In the genomic region with DNA sequence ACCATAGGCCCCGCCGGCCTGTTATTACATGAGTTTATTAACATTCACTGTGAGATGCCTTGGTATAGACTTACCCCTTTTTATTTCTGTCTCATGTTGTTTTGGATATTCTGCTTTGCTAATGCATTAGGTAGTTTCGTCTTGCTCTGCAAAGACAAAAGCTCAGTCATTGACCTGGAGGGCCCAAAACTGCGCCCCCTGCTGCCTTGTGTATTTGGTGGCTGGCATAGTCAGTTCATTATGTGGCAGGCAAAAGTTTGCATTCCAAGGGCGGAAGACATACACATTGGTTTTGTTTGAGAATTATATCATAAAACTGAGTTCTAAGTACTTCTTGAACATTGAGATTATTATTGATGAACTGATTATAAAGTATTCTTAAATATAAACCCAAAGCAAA, we compare ENCODE assay signal across 8 cellular contexts.
DNase-seq lines count a peak whose midpoint lies in the region; ATAC-seq, FAIRE-seq and TF ChIP-seq lines count a peak whose summit lies in the region.

No MANE protein-coding gene starts in this region.

- H3K9me3 ChIP-seq in NT2/D1 (ENCODE audit: insufficient read depth, low read length) (no peaks in the 10 kb centered on the region), kidney (ENCODE audit: control insufficient read depth in 1 of 2, low read length in 2 of 2) (no peaks in the 10 kb centered on the region)

- no peak overlapping the region for H3K4me3 ChIP-seq in NT2/D1 (ENCODE audit: insufficient read length, low read depth)
- H3K4me3 ChIP-seq in kidney (ENCODE audit: low read length in 2 of 2) = no peak overlapping the region

- no peaks in the 10 kb centered on the region for H3K36me3 Mint-ChIP-seq in activated naive CD4-positive, alpha-beta T cell treated with anti-CD3 and anti-CD28 coated beads for 36 hours (ENCODE audit: low read depth)

- ATAC-seq in stimulated activated naive CD8-positive, alpha-beta T cell treated with anti-CD3 and anti-CD28 coated beads, Interleukin-15, amount 100 ng/mL, for 72 hours = no peak
- no peak for ATAC-seq in HG03342 (IDR thresholded peaks at IDR 0.05; ENCODE audit: unreplicated experiment)
- ATAC-seq in HG03095 (IDR thresholded peaks at IDR 0.05; ENCODE audit: unreplicated experiment) = no peak

- no peak overlapping the region for H3K27ac Mint-ChIP-seq in activated naive CD4-positive, alpha-beta T cell treated with anti-CD3 and anti-CD28 coated beads for 36 hours
- H3K27ac Mint-ChIP-seq in stimulated activated naive CD8-positive, alpha-beta T cell treated with anti-CD3 and anti-CD28 coated beads, Interleukin-15, amount 100 ng/mL, for 72 hours = no peak overlapping the region

- H3K9ac ChIP-seq in NT2/D1 (ENCODE audit: insufficient read length, low read depth) = no peak overlapping the region
- no peak overlapping the region for H3K9ac ChIP-seq in kidney (ENCODE audit: low read length in 2 of 2)

- no peaks in the 10 kb centered on the region for H3K4me1 Mint-ChIP-seq in activated naive CD4-positive, alpha-beta T cell treated with anti-CD3 and anti-CD28 coated beads for 36 hours (ENCODE audit: low read depth)
- H3K4me1 Mint-ChIP-seq in stimulated activated naive CD8-positive, alpha-beta T cell treated with anti-CD3 and anti-CD28 coated beads, Interleukin-15, amount 100 ng/mL, for 72 hours = no peaks in the 10 kb centered on the region

- H3K4me3 Mint-ChIP-seq in activated naive CD4-positive, alpha-beta T cell treated with anti-CD3 and anti-CD28 coated beads for 36 hours = no peak overlapping the region
- H3K4me3 Mint-ChIP-seq in stimulated activated naive CD8-positive, alpha-beta T cell treated with anti-CD3 and anti-CD28 coated beads, Interleukin-15, amount 100 ng/mL, for 72 hours = no peak overlapping the region

- H3K4me1 ChIP-seq in NT2/D1 (ENCODE audit: insufficient read depth, insufficient read length) = no peaks in the 10 kb centered on the region
- no peaks in the 10 kb centered on the region for H3K4me1 ChIP-seq in kidney (ENCODE audit: control insufficient read depth in 1 of 2, insufficient read depth in 1 of 2, low read depth in 1 of 2, low read length in 2 of 2)

- DNase-seq in DMS53 (lab: John Stamatoyannopoulos, UW) = peak; percentile 53
- peak; percentile 64 for DNase-seq in NT2/D1 (ENCODE audit: low read depth, low spot score)
- DNase-seq in activated naive CD4-positive, alpha-beta T cell treated with anti-CD3 and anti-CD28 coated beads for 36 hours = peak; percentile 78
- DNase-seq in kidney = no peak
- peak; percentile 25 to 37 for DNase-seq in stimulated activated naive CD8-positive, alpha-beta T cell treated with anti-CD3 and anti-CD28 coated beads, Interleukin-15, amount 100 ng/mL, for 72 hours
- no peak for DNase-seq in DMS79 (lab: John Stamatoyannopoulos, UW)

- H3K27me3 Mint-ChIP-seq in activated naive CD4-positive, alpha-beta T cell treated with anti-CD3 and anti-CD28 coated beads for 36 hours (ENCODE audit: low read depth) = no peaks in the 10 kb centered on the region
- no peaks in the 10 kb centered on the region for H3K27me3 Mint-ChIP-seq in stimulated activated naive CD8-positive, alpha-beta T cell treated with anti-CD3 and anti-CD28 coated beads, Interleukin-15, amount 100 ng/mL, for 72 hours

- peak; percentile 15 for FAIRE-seq in kidney (lab: Jason Lieb, UNC)

- H3K27me3 ChIP-seq in NT2/D1 (ENCODE audit: insufficient read depth, insufficient read length) = no peaks in the 10 kb centered on the region

- intact Hi-C loops in activated naive CD4-positive, alpha-beta T cell treated with anti-CD3 and anti-CD28 coated beads for 36 hours (cut with micrococcal nuclease) = loop anchor here (1.0 to 10.0 kb wide), 4 partner anchors 176 to 806 kb away; a partner anchor contains a TSS
- intact Hi-C loops in kidney (cut with DNase I) = no loop called here

- no peaks in the 10 kb centered on the region for H3K9me3 Mint-ChIP-seq in activated naive CD4-positive, alpha-beta T cell treated with anti-CD3 and anti-CD28 coated beads for 36 hours
- peaks cover 0 to 5% of the 10 kb centered on the region in 2 donors for H3K9me3 Mint-ChIP-seq in stimulated activated naive CD8-positive, alpha-beta T cell treated with anti-CD3 and anti-CD28 coated beads, Interleukin-15, amount 100 ng/mL, for 72 hours

- CTCF ChIA-PET in activated naive CD4-positive, alpha-beta T cell treated with anti-CD3 and anti-CD28 coated beads for 36 hours (lab: Charles Lee) = interaction anchor here (1.0 to 1.4 kb wide), 8 partner anchors 216 to 379 kb away, joined by 3 to 4 read pairs (median 4); a partner anchor contains a TSS

- H3K36me3 ChIP-seq in NT2/D1 (ENCODE audit: insufficient read depth, insufficient read length, low read length) = no peaks in the 10 kb centered on the region
- no peaks in the 10 kb centered on the region for H3K36me3 ChIP-seq in kidney (ENCODE audit: control insufficient read depth in 1 of 2, insufficient read depth in 2 of 2, low read length in 2 of 2)

- TF ChIP-seq CTCF in kidney (IDR thresholded peaks at IDR 0.05; ENCODE audit: borderline replicate concordance, extremely low read depth, insufficient read depth) = peak; percentile 21

- no peak overlapping the region for H3K27ac ChIP-seq in kidney (ENCODE audit: low read depth in 2 of 2, low read length in 2 of 2)

Comparison
In these comparisons a context has a peak if more than half of its experiments do, and no peak if none do; other contexts are left out.
1. DNase-seq: peak in DMS53 (single experiment), NT2/D1 (single experiment), activated naive CD4-positive, alpha-beta T cell treated with anti-CD3 and anti-CD28 coated beads for 36 hours (single experiment) and stimulated activated naive CD8-positive, alpha-beta T cell treated with anti-CD3 and anti-CD28 coated beads, Interleukin-15, amount 100 ng/mL, for 72 hours (2 of 2); none in kidney (single experiment) and DMS79 (single experiment).